ENCODE assay signal across 9 cellular contexts in genomic region chr17:15651001-15651582, GRCh38. TPM values are rescaled to one million over a fixed set of nuclear protein-coding genes. Genes with fewer than 3 reads are reported as not detected.
DNase-seq lines count a peak whose midpoint lies in the region; ATAC-seq and TF ChIP-seq lines count a peak whose summit lies in the region.
"Had no signal": no experiment of that assay in that cellular context is flagged by ENCODE, and none has a peak within 500 bp of the region (broad histone marks: within the 10 kb centered on the region; RNA-seq: fewer than 3 reads in every experiment).

No MANE protein-coding gene starts in this region.

- TSS peak; percentile 37 for BruUV-seq in IMR-90 (replicated peaks; lab: Mats Ljungman, UMichigan)

- H3K79me1 ChIP-seq in IMR-90 (ENCODE audit: low read depth in 1 of 2, low read length in 2 of 2): peaks cover 9 to 28% of the 10 kb centered on the region in 2 experiments

- H2BK20ac ChIP-seq in IMR-90 (ENCODE audit: low read depth, low read length): peak overlapping the region; percentile 66

- H2BK5ac ChIP-seq in IMR-90 (ENCODE audit: low read depth, low read length, poor library complexity, severe bottlenecking): peak overlapping the region; percentile 87

- WGBS in IMR-90 (ENCODE audit: extremely low coverage in 2 of 2, insufficient read length in 1 of 2), 2 experiments: 41% methylated on average over 4 of the region's 10 CpGs; no CpG with 5 or more reads in 1 of the 2 experiments

- peak overlapping the region; percentile 32 to 82 for H4K8ac ChIP-seq in IMR-90 (ENCODE audit: low read depth in 2 of 2, low read length in 2 of 2)

- POLR2A ChIA-PET in IMR-90 (lab: Charles Lee; ENCODE audit: unreplicated experiment): no interaction called here

- peak overlapping the region; percentile 96 for H2AK5ac ChIP-seq in IMR-90 (ENCODE audit: low read depth, low read length)

- no peaks in the 10 kb centered on the region for H3K9me3 ChIP-seq in IMR-90 (ENCODE audit: control insufficient read depth, insufficient read depth, low read length)

- no peaks in the 10 kb centered on the region for H3K36me3 Mint-ChIP-seq in natural killer cell

- TF ChIP-seq CTCF in AG09309 (IDR thresholded peaks at IDR 0.05; ENCODE audit: control insufficient read depth, insufficient read depth, low read depth, low read length, missing control alignments) (no peak), IMR-90 (conservative IDR thresholded peaks at IDR 0.05; ENCODE audit: low read depth, low read length) (no peak), choroid plexus epithelial cell (conservative IDR thresholded peaks at IDR 0.05; ENCODE audit: low read depth, low read length) (peak; percentile 22), natural killer cell (IDR thresholded peaks at IDR 0.05) (no peak)

- no peaks in the 10 kb centered on the region for H3K36me3 ChIP-seq in IMR-90 (ENCODE audit: control insufficient read depth, insufficient read depth, low read length)

- H3K27ac ChIP-seq in IMR-90 (ENCODE audit: insufficient read depth, low read length): peak overlapping the region; percentile 83

- no peak for TF ChIP-seq POLR2A in IMR-90 (IDR thresholded peaks at IDR 0.05; ENCODE audit: low read depth, low read length)

- peak overlapping the region; percentile 95 for H2AK9ac ChIP-seq in IMR-90 (replicated peaks; ENCODE audit: low read depth, low read length, poor library complexity)

- H3K4me1 ChIP-seq in IMR-90 (ENCODE audit: control insufficient read depth, insufficient read depth, low read length): peaks cover 14% of the 10 kb centered on the region

- H3K9ac ChIP-seq in IMR-90 (ENCODE audit: low read depth, low read length): peak overlapping the region; percentile 68

- DNase-seq in AG09309 (ENCODE audit: low read depth) (no peak), IMR-90 (no peak), choroid plexus epithelial cell (ENCODE audit: low read depth) (no peak), natural killer cell (no peak), HCEC 1CT (no peak), activated gamma-delta T cell treated with Interleukin-2 at 50 U/mL for 16 hours (no peak), NCI-H2171 (lab: John Stamatoyannopoulos, UW) (no peak)
- DNase-seq: activated CD4-positive, alpha-beta T cell treated with anti-CD3 and anti-CD28 coated beads, Interleukin-2, amount 50 U/mL, for 4 hours had no signal

- H3K4me3 ChIP-seq in AG09309 (ENCODE audit: control insufficient read depth, low read depth, low read length): peak overlapping the region; percentile 98
- H3K4me3 ChIP-seq in IMR-90 (ENCODE audit: insufficient read depth, low read depth, low read length): peak overlapping the region; percentile 71
- H3K4me3 ChIP-seq in choroid plexus epithelial cell (ENCODE audit: low read depth, low read length): peak overlapping the region; percentile 79

- H3K9me3 Mint-ChIP-seq in natural killer cell: no peaks in the 10 kb centered on the region

- peak overlapping the region; percentile 87 for H3K14ac ChIP-seq in IMR-90 (replicated peaks; ENCODE audit: low read depth, low read length)

- H3K4me2 ChIP-seq in IMR-90 (ENCODE audit: low read depth, low read length): peak overlapping the region; percentile 97

- peak overlapping the region; percentile 93 for H4K91ac ChIP-seq in IMR-90 (ENCODE audit: insufficient read depth, low read depth, low read length)

- ATAC-seq in IMR-90 (ENCODE audit: low read depth) (peak; percentile 2; the same call in 1 of the 2 replicates), natural killer cell (peak in 2 of 3 donors; percentile 12 to 19), HG03175 (IDR thresholded peaks at IDR 0.05; ENCODE audit: unreplicated experiment) (no peak)

- dilution Hi-C loops in IMR-90 (cut with HindIII; ENCODE audit: low sequenced_read_pairs, unreplicated experiment): no loop called here

- peak overlapping the region; percentile 91 for H2AFZ ChIP-seq in IMR-90 (replicated peaks; ENCODE audit: low read length, poor library complexity)

- intact Hi-C loops in IMR-90 (cut with micrococcal nuclease): loop anchor here (5.0 kb wide), 1 partner anchor 394 kb away; no protein-coding TSS in a partner anchor
- intact Hi-C loops in natural killer cell (cut with micrococcal nuclease): no loop called here

- peak overlapping the region; percentile 71; the same call in 2 of the 3 replicates for H2BK15ac ChIP-seq in IMR-90 (ENCODE audit: low read depth, low read length)

- H3K27me3 ChIP-seq in IMR-90 (ENCODE audit: control insufficient read depth, insufficient read depth, low read length): no peaks in the 10 kb centered on the region

- peak overlapping the region; percentile 30 for H3K18ac ChIP-seq in IMR-90 (ENCODE audit: low read depth, low read length)

- H4K5ac ChIP-seq in IMR-90 (ENCODE audit: low read depth, low read length): peak overlapping the region; percentile 21

- no peaks in the 10 kb centered on the region for H3K27me3 Mint-ChIP-seq in natural killer cell (ENCODE audit: low read depth in 2 of 2)

- no peak overlapping the region for H3K27ac Mint-ChIP-seq in natural killer cell

- CTCF ChIA-PET in IMR-90 (lab: Yijun Ruan, JAX): interaction anchor here (0.9 kb wide), 1 partner anchor 347 kb away, joined by 4 read pairs; no protein-coding TSS in a partner anchor

- H3K9me1 ChIP-seq in IMR-90 (ENCODE audit: insufficient read depth, low read length): peaks cover 4% of the 10 kb centered on the region

- peak overlapping the region; percentile 97 for H3K23ac ChIP-seq in IMR-90 (ENCODE audit: low read depth, low read length)

- peak overlapping the region; percentile 97 for H3K4ac ChIP-seq in IMR-90 (ENCODE audit: low read depth, low read length)

- no peaks in the 10 kb centered on the region for H4K20me1 ChIP-seq in IMR-90 (ENCODE audit: insufficient read depth, low read length)

- TF ChIP-seq RAD21 in IMR-90 (IDR thresholded peaks at IDR 0.05; ENCODE audit: low read length): no peak

- H3K56ac ChIP-seq in IMR-90 (ENCODE audit: extremely low read depth, insufficient read depth, low read length): peak overlapping the region; percentile 67; the same call in 1 of the 2 replicates

- no peak overlapping the region for H3K4me3 Mint-ChIP-seq in natural killer cell

- H3K4me1 Mint-ChIP-seq in natural killer cell: peaks cover 7% of the 10 kb centered on the region in 2 donors

- peak overlapping the region; percentile 86 for H2BK120ac ChIP-seq in IMR-90 (ENCODE audit: low read depth, low read length)

- in situ Hi-C loops in IMR-90 (cut with MboI; ENCODE audit: low sequenced_read_pairs): loop anchor here (25.0 kb wide), 1 partner anchor 389 kb away; the partner anchor contains the start of gene PMP22

TF ChIP-seq in IMR-90, 13 proteins besides CTCF, POLR2A, EP300 and RAD21:
- TF ChIP-seq MAFK (IDR thresholded peaks at IDR 0.05; ENCODE audit: low read depth, low read length) (no peak), CEBPB (IDR thresholded peaks at IDR 0.05; ENCODE audit: low read depth, low read length) (no peak), MXI1 (IDR thresholded peaks at IDR 0.05; ENCODE audit: borderline replicate concordance, low read depth, low read length) (no peak), RFX5 (IDR thresholded peaks at IDR 0.05; ENCODE audit: low read depth, low read length) (no peak), RCOR1 (IDR thresholded peaks at IDR 0.05; ENCODE audit: insufficient replicate concordance, low read length) (no peak), BHLHE40 (IDR thresholded peaks at IDR 0.05; ENCODE audit: low read depth, low read length) (no peak), CHD1 (IDR thresholded peaks at IDR 0.05; ENCODE audit: low read depth, low read length) (no peak), ELK1 (IDR thresholded peaks at IDR 0.05; ENCODE audit: borderline replicate concordance, low read depth, low read length) (no peak), SMC3 (IDR thresholded peaks at IDR 0.05; ENCODE audit: low read depth, low read length) (no peak), MAZ (IDR thresholded peaks at IDR 0.05; ENCODE audit: borderline replicate concordance, low read depth, low read length) (no peak), USF2 (IDR thresholded peaks at IDR 0.05; ENCODE audit: low read depth, low read length) (no peak), NFE2L2 (IDR thresholded peaks at IDR 0.05; ENCODE audit: low read depth, low read length) (no peak), FOS (IDR thresholded peaks at IDR 0.05; ENCODE audit: low read depth, low read length) (no peak)

RNA-seq across cellular contexts. Expression of gene FBXW10B, which starts 31.6 kb away (rescaled TPM):
- total RNA-seq in IMR-90 (2012; rRNA removed) (under 0.01 and 0.28 TPM in 2 replicates), natural killer cell (under 1 TPM in 1 of 3 donors, not detected in 2; 0.79 TPM)
- polyA plus RNA-seq in IMR-90 (2012; rRNA removed): 0.23 and 0.43 TPM in 2 replicates
- polyA plus RNA-seq in IMR-90 (2012; cell fraction: cytosol; rRNA removed): 0.05 TPM in 1 of 2 replicates, not detected in the other
- 2.8 and 3.2 TPM in 2 replicates for polyA plus RNA-seq in IMR-90 (2012; cell fraction: nucleus; rRNA removed; ENCODE audit: low replicate concordance)

RNA-seq across cellular contexts. Expression of gene TRIM16, which starts 33.0 kb away (rescaled TPM):
- total RNA-seq in IMR-90 (2012; rRNA removed) (50.3 and 52.5 TPM in 2 replicates), natural killer cell (1 to 10 TPM; 2.4 to 4.7 (median 3.8) TPM)
- polyA plus RNA-seq in IMR-90 (2012; rRNA removed): 18.9 and 22.3 TPM in 2 replicates
- 18.0 and 20.2 TPM in 2 replicates for polyA plus RNA-seq in IMR-90 (2012; cell fraction: cytosol; rRNA removed)
- 17.2 and 25.5 TPM in 2 replicates for polyA plus RNA-seq in IMR-90 (2012; cell fraction: nucleus; rRNA removed; ENCODE audit: low replicate concordance)

RNA-seq across cellular contexts. Expression of gene ZNF286A, which starts 48.5 kb away (rescaled TPM):
- 37.6 and 37.8 TPM in 2 replicates for total RNA-seq in IMR-90 (2012; rRNA removed)
- 15.3 and 19.8 TPM in 2 replicates for polyA plus RNA-seq in IMR-90 (2012; rRNA removed)
- polyA plus RNA-seq in IMR-90 (2012; cell fraction: cytosol; rRNA removed): 3.5 and 8.6 TPM in 2 replicates
- 4.5 and 17.1 TPM in 2 replicates for polyA plus RNA-seq in IMR-90 (2012; cell fraction: nucleus; rRNA removed; ENCODE audit: low replicate concordance)
- total RNA-seq in natural killer cell: 10 to 100 TPM; 14.9 to 20.8 (median 18.8) TPM
